In genomic region chrX:40949071-40949470, GRCh38 we compare ENCODE assay signal across 35 cellular contexts.
"Had no signal": no experiment of that assay in that cellular context is flagged by ENCODE, and none has a peak within 500 bp of the region (broad histone marks: within the 10 kb centered on the region; RNA-seq: fewer than 3 reads in every experiment).

No MANE protein-coding gene starts in this region.

- DNase-seq: Karpas-422, Kasumi-1, MM.1S, MV-4-11, NCI-H1048, NCI-H1092, NCI-H1092 treated with DMSO at 0.1 percent for 48 hours, NCI-H1105, NCI-H1105 treated with DMSO at 0.1 percent for 48 hours, NCI-H1417, NCI-H1417 treated with DMSO at 0.1 percent for 48 hours, NCI-H1436, NCI-H1436 treated with DMSO at 0.1 percent for 48 hours, NCI-H146, NCI-H1694, NCI-H1694 treated with DMSO at 0.1 percent for 48 hours, NCI-H187, NCI-H187 treated with DMSO at 0.1 percent for 48 hours, NCI-H1930, NCI-H2029, NCI-H2029 treated with DMSO at 0.1 percent for 48 hours, NCI-H2081, NCI-H2081 treated with DMSO at 0.1 percent for 48 hours, NCI-H2107, NCI-H2171, NCI-H2171 treated with DMSO at 0.1 percent for 48 hours, NCI-H2227 treated with DMSO at 0.1 percent for 48 hours, NCI-H226, NCI-H345, NCI-H446, NCI-H446 treated with DMSO at 0.1 percent for 48 hours, NCI-H510A, NCI-H510A treated with DMSO at 0.1 percent for 48 hours, NCI-H524, NCI-H524 treated with DMSO at 0.1 percent for 48 hours had no signal
